In the genomic region with DNA sequence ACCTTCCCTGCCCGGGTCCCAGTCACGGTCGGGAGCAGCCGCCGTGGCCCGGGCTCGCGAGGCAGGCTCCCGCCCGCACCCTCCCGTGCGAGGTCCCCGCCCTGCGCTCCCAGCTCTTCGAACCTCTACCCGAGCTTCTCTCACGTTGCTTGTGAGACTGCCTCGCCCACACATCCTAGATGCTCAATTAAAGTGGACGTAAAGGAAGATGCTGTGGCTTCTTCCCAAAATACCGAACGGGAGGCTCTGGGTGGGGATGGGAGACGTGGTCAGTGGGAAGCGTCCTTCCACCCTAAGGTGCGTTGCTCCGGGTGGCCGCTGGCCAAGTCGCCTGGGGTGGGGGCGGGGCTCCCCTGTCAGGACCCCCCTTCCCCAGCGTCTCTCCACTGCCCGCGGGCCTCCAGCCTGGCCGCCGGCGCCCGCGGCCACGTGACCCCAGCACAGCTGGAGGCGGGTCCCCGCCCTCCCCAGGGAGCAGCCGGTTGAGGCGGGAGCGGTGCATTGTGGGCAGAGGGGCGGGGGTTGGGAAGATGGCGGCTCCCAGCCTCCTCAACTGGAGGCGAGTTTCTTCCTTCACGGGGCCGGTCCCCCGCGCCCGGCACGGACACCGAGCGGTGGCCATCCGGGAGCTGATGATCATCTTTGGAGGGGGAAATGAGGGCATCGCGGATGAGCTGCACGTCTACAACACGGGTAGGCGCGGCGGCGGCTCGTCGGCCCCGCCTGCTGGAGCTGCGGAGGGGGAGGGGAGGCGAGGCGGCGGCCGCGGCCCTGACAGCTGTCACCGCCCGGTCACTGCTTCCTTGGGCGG, we compare ENCODE assay signal across 1 cellular context.
TF ChIP-seq lines count a peak whose summit lies in the region.

Gene HCFC2, plus strand, starts transcription at position 501 of the 811 bp plus-strand sequence. Its CDS starts 30 bp downstream, at position 531.

TF ChIP-seq in GM12878, 131 proteins besides CTCF, POLR2A, EP300 and RAD21 (continued from another document and continues in another):
- TF ChIP-seq ZNF207 (IDR thresholded peaks at IDR 0.05; ENCODE audit: borderline replicate concordance) (peak; percentile 91; the same call in 1 of the 2 replicates), MTA2 (IDR thresholded peaks at IDR 0.05; ENCODE audit: low read depth) (no peak), KLF5 (IDR thresholded peaks at IDR 0.05; ENCODE audit: partially characterized antibody) (peak; percentile 48), DPF2 (IDR thresholded peaks at IDR 0.05) (peak; percentile 61), USF2 (IDR thresholded peaks at IDR 0.05; ENCODE audit: borderline replicate concordance, low read depth, low read length) (peak; percentile 83), HCFC1 (IDR thresholded peaks at IDR 0.05; ENCODE audit: low read length) (peak; percentile 68), MXI1 (IDR thresholded peaks at IDR 0.05; ENCODE audit: low read depth, low read length) (peak; percentile 92), RB1 (IDR thresholded peaks at IDR 0.05; ENCODE audit: borderline replicate concordance) (peak; percentile 96), IKZF2 (IDR thresholded peaks at IDR 0.05) (peak in 1 of 2 experiments; percentile 53; a peak in 2 of 4 replicates), PML (IDR thresholded peaks at IDR 0.05; ENCODE audit: low read length) (0 out of 2 replicates have a peak, but pooled peaks have one; percentile 54), MLLT1 (IDR thresholded peaks at IDR 0.05) (0 out of 2 replicates have a peak, but pooled peaks have one; percentile 62), EED (IDR thresholded peaks at IDR 0.05; ENCODE audit: low read depth) (peak; percentile 39), CREM (IDR thresholded peaks at IDR 0.05; ENCODE audit: low read depth) (peak; percentile 47), SREBF2 (IDR thresholded peaks at IDR 0.05; ENCODE audit: low read length) (no peak), CHD2 (IDR thresholded peaks at IDR 0.05; ENCODE audit: borderline replicate concordance, low read depth, low read length) (peak; percentile 67; the same call in 1 of the 2 replicates), BACH1 (IDR thresholded peaks at IDR 0.05; ENCODE audit: borderline replicate concordance) (peak; percentile 69; the same call in 1 of the 2 replicates), TBL1XR1 (IDR thresholded peaks at IDR 0.05; ENCODE audit: low read depth, low read length) (0 out of 2 replicates have a peak, but pooled peaks have one; percentile 52), CBX3 (IDR thresholded peaks at IDR 0.05; ENCODE audit: borderline replicate concordance, low read depth) (no peak), RCOR1 (conservative IDR thresholded peaks at IDR 0.05; ENCODE audit: low read depth, low read length) (no peak; the same call in 1 of the 2 replicates), SMAD5 (IDR thresholded peaks at IDR 0.05; ENCODE audit: low read depth) (peak; percentile 41; the same call in 1 of the 2 replicates), ESRRA (IDR thresholded peaks at IDR 0.05; ENCODE audit: low read length) (0 out of 2 replicates have a peak, but pooled peaks have one; percentile 19), ZNF622 (IDR thresholded peaks at IDR 0.05) (no peak), MEF2B (IDR thresholded peaks at IDR 0.05; ENCODE audit: partially characterized antibody, poor library complexity, severe bottlenecking) (peak; percentile 99), NKRF (conservative IDR thresholded peaks at IDR 0.05) (peak; percentile 98), SP1 (IDR thresholded peaks at IDR 0.05; ENCODE audit: low read depth, low read length) (no peak), SIN3A (IDR thresholded peaks at IDR 0.05; ENCODE audit: low read depth, low read length) (peak; percentile 78; the same call in 1 of the 2 replicates), SMARCA5 (IDR thresholded peaks at IDR 0.05) (peak; percentile 41; the same call in 1 of the 2 replicates), EGR1 (IDR thresholded peaks at IDR 0.05; ENCODE audit: borderline replicate concordance in 1 of 2, low read depth in 2 of 2, low read length in 2 of 2) (peak in 1 of 2 experiments; percentile 67; a peak in 2 of 3 replicates), NRF1 (conservative IDR thresholded peaks at IDR 0.05; ENCODE audit: low read depth, low read length) (no peak), GATAD2B (conservative IDR thresholded peaks at IDR 0.05; ENCODE audit: low read depth) (peak; percentile 94), NBN (IDR thresholded peaks at IDR 0.05) (peak; percentile 87), IRF4 (IDR thresholded peaks at IDR 0.05; ENCODE audit: low read depth, low read length) (no peak), NR2F1 (conservative IDR thresholded peaks at IDR 0.05) (no peak), TAF1 (IDR thresholded peaks at IDR 0.05; ENCODE audit: borderline replicate concordance, low read depth, low read length) (0 out of 2 replicates have a peak, but pooled peaks have one; percentile 46), HDAC2 (IDR thresholded peaks at IDR 0.05) (peak; percentile 26; the same call in 1 of the 2 replicates), MYC (IDR thresholded peaks at IDR 0.05; ENCODE audit: insufficient read depth, insufficient read length, insufficient replicate concordance, low read length, severe bottlenecking) (peak; percentile 72), ASH2L (IDR thresholded peaks at IDR 0.05; ENCODE audit: borderline replicate concordance, low read depth) (peak; percentile 80; the same call in 1 of the 2 replicates), NFYA (IDR thresholded peaks at IDR 0.05; ENCODE audit: borderline replicate concordance, low read depth, low read length) (no peak), NFXL1 (IDR thresholded peaks at IDR 0.05; ENCODE audit: borderline replicate concordance) (no peak), PAX5 (IDR thresholded peaks at IDR 0.05; ENCODE audit: borderline replicate concordance, low read depth, low read length) (peak; percentile 67; the same call in 1 of the 2 replicates), RUNX3 (IDR thresholded peaks at IDR 0.05; ENCODE audit: low read length) (peak; percentile 65), IKZF1 (conservative IDR thresholded peaks at IDR 0.05) (peak; percentile 78), RBBP5 (conservative IDR thresholded peaks at IDR 0.05) (peak; percentile 94; the same call in 1 of the 2 replicates), HDGF (IDR thresholded peaks at IDR 0.05) (0 out of 2 replicates have a peak, but pooled peaks have one; percentile 27), TCF3 (IDR thresholded peaks at IDR 0.05; ENCODE audit: borderline replicate concordance, insufficient read depth, low read depth, low read length) (peak; percentile 93), BHLHE40 (IDR thresholded peaks at IDR 0.05; ENCODE audit: borderline replicate concordance in 1 of 2, low read depth in 2 of 2, low read length in 1 of 2) (peak; percentile 80 to 89)
- TF ChIP-seq, protein P1, sequence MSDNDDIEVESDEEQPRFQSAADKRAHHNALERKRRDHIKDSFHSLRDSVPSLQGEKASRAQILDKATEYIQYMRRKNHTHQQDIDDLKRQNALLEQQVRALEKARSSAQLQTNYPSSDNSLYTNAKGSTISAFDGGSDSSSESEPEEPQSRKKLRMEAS (IDR thresholded peaks at IDR 0.05; ENCODE audit: low read depth, low read length), result peak; percentile 94
- TF ChIP-seq, protein P2, sequence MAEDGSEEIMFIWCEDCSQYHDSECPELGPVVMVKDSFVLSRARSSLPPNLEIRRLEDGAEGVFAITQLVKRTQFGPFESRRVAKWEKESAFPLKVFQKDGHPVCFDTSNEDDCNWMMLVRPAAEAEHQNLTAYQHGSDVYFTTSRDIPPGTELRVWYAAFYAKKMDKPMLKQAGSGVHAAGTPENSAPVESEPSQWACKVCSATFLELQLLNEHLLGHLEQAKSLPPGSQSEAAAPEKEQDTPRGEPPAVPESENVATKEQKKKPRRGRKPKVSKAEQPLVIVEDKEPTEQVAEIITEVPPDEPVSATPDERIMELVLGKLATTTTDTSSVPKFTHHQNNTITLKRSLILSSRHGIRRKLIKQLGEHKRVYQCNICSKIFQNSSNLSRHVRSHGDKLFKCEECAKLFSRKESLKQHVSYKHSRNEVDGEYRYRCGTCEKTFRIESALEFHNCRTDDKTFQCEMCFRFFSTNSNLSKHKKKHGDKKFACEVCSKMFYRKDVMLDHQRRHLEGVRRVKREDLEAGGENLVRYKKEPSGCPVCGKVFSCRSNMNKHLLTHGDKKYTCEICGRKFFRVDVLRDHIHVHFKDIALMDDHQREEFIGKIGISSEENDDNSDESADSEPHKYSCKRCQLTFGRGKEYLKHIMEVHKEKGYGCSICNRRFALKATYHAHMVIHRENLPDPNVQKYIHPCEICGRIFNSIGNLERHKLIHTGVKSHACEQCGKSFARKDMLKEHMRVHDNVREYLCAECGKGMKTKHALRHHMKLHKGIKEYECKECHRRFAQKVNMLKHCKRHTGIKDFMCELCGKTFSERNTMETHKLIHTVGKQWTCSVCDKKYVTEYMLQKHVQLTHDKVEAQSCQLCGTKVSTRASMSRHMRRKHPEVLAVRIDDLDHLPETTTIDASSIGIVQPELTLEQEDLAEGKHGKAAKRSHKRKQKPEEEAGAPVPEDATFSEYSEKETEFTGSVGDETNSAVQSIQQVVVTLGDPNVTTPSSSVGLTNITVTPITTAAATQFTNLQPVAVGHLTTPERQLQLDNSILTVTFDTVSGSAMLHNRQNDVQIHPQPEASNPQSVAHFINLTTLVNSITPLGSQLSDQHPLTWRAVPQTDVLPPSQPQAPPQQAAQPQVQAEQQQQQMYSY (CRISPR knock-in tag; IDR thresholded peaks at IDR 0.05), result 0 out of 2 replicates have a peak, but pooled peaks have one; percentile 16
- TF ChIP-seq, protein P3, sequence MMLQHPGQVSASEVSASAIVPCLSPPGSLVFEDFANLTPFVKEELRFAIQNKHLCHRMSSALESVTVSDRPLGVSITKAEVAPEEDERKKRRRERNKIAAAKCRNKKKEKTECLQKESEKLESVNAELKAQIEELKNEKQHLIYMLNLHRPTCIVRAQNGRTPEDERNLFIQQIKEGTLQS (IDR thresholded peaks at IDR 0.05; ENCODE audit: borderline replicate concordance, extremely low read depth, low read depth, low read length), result peak; percentile 78; the same call in 1 of the 2 replicates
- TF ChIP-seq, protein P4, sequence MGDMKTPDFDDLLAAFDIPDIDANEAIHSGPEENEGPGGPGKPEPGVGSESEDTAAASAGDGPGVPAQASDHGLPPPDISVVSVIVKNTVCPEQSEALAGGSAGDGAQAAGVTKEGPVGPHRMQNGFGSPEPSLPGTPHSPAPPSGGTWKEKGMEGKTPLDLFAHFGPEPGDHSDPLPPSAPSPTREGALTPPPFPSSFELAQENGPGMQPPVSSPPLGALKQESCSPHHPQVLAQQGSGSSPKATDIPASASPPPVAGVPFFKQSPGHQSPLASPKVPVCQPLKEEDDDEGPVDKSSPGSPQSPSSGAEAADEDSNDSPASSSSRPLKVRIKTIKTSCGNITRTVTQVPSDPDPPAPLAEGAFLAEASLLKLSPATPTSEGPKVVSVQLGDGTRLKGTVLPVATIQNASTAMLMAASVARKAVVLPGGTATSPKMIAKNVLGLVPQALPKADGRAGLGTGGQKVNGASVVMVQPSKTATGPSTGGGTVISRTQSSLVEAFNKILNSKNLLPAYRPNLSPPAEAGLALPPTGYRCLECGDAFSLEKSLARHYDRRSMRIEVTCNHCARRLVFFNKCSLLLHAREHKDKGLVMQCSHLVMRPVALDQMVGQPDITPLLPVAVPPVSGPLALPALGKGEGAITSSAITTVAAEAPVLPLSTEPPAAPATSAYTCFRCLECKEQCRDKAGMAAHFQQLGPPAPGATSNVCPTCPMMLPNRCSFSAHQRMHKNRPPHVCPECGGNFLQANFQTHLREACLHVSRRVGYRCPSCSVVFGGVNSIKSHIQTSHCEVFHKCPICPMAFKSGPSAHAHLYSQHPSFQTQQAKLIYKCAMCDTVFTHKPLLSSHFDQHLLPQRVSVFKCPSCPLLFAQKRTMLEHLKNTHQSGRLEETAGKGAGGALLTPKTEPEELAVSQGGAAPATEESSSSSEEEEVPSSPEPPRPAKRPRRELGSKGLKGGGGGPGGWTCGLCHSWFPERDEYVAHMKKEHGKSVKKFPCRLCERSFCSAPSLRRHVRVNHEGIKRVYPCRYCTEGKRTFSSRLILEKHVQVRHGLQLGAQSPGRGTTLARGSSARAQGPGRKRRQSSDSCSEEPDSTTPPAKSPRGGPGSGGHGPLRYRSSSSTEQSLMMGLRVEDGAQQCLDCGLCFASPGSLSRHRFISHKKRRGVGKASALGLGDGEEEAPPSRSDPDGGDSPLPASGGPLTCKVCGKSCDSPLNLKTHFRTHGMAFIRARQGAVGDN (IDR thresholded peaks at IDR 0.05), result peak; percentile 39
- TF ChIP-seq, protein P5, sequence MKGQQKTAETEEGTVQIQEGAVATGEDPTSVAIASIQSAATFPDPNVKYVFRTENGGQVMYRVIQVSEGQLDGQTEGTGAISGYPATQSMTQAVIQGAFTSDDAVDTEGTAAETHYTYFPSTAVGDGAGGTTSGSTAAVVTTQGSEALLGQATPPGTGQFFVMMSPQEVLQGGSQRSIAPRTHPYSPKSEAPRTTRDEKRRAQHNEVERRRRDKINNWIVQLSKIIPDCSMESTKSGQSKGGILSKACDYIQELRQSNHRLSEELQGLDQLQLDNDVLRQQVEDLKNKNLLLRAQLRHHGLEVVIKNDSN (IDR thresholded peaks at IDR 0.05; ENCODE audit: borderline replicate concordance, extremely low read length, insufficient read depth, low read depth, low read length), result peak; percentile 98
